ENCODE assay signal across 1 cellular context in the genomic region with DNA sequence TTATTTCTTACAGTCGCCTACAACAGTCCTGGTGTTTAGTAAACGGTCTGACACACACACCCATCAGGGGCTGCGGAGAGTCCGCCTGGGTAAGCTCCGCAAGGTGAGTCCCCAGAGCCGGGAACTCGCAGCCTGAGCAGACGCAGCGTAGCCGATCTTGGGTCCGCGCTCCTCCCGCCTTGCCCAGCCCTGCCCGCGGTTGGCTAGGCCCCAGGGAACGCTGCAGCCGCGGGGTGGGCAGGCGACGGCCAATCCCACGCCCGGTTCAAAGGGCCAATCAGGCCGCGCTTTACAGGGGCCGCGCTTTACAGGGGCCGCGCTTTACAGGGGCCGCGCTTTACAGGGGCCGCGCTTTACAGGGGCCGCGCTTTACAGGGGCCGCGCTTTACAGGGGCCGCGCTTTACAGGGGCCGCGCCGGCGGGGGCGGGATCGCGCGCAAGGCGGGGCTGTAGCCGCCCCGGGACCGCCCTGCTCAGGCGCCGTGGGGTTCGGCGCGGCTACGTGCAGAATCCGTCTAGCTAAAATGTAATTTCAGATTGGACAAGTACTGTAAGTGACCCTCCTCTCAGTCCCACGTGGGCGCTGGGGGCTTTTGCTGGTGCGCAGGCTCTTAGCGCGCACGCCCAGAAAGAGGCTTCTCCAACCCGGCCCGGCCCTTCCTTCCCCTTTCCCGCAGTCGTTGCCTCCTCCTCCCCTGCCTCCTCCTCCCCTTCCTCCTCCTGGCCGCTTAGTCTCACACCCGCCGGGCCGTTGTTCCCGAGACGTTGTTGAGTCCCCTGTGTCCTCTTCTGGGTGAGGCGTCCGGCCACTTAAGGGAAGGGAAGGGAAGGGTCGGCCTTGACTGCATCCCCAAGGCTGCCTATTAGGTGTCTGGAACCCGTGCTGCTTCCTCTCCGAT.
A peak's percentile ranks its signal among the peaks of the same experiment; 100 is the strongest.
TF ChIP-seq lines count a peak whose summit lies in the region.

A gene with protein sequence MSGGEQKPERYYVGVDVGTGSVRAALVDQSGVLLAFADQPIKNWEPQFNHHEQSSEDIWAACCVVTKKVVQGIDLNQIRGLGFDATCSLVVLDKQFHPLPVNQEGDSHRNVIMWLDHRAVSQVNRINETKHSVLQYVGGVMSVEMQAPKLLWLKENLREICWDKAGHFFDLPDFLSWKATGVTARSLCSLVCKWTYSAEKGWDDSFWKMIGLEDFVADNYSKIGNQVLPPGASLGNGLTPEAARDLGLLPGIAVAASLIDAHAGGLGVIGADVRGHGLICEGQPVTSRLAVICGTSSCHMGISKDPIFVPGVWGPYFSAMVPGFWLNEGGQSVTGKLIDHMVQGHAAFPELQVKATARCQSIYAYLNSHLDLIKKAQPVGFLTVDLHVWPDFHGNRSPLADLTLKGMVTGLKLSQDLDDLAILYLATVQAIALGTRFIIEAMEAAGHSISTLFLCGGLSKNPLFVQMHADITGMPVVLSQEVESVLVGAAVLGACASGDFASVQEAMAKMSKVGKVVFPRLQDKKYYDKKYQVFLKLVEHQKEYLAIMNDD (plus strand): TSS at position 737 of the 899 bp plus-strand sequence. CDS start 24,456 bp downstream, outside the sequence.

TF ChIP-seq in K562, 482 proteins besides CTCF, POLR2A, EP300 and RAD21 (continued from another document and continues in another):
- TF ChIP-seq ATF1 (CRISPR knock-in tag; IDR thresholded peaks at IDR 0.05) (no peak), ATF1 (tag; IDR thresholded peaks at IDR 0.05) (peak; percentile 68), HNRNPLL (IDR thresholded peaks at IDR 0.05; ENCODE audit: low read depth, low read length, poor library complexity, severe bottlenecking) (peak; percentile 87), ZBTB7A (IDR thresholded peaks at IDR 0.05; ENCODE audit: borderline replicate concordance, control insufficient read depth, low read depth, low read length) (peak; percentile 57; the same call in 1 of the 2 replicates), SP1 (CRISPR knock-in tag; IDR thresholded peaks at IDR 0.05) (peak; percentile 61; the same call in 1 of the 2 replicates), ZNF589 (CRISPR knock-in tag; IDR thresholded peaks at IDR 0.05; ENCODE audit: low read depth) (peak; percentile 94), MTA3 (IDR thresholded peaks at IDR 0.05; ENCODE audit: borderline replicate concordance) (peak; percentile 29; the same call in 1 of the 2 replicates), POLR2G (IDR thresholded peaks at IDR 0.05; ENCODE audit: low read depth, low read length) (peak; percentile 84), FIP1L1 (IDR thresholded peaks at IDR 0.05; ENCODE audit: low read depth, low read length, poor library complexity, severe bottlenecking) (peak; percentile 60), TCF3 (CRISPR knock-in tag; IDR thresholded peaks at IDR 0.05) (0 out of 2 replicates have a peak, but pooled peaks have one; percentile 4), ZNF584 (CRISPR knock-in tag; IDR thresholded peaks at IDR 0.05; ENCODE audit: low read depth) (peak; percentile 91; the same call in 1 of the 2 replicates), ETV1 (tag; conservative IDR thresholded peaks at IDR 0.05; ENCODE audit: low read depth) (no peak), ZFP36 (IDR thresholded peaks at IDR 0.05; ENCODE audit: low read depth, low read length, partially characterized antibody) (peak; percentile 16), NCOA1 (IDR thresholded peaks at IDR 0.05; ENCODE audit: low read depth) (no peak), ZKSCAN8 (CRISPR knock-in tag; IDR thresholded peaks at IDR 0.05) (peak; percentile 63; the same call in 1 of the 2 replicates), STAG1 (CRISPR knock-in tag; IDR thresholded peaks at IDR 0.05; ENCODE audit: borderline replicate concordance) (no peak), NRF1 (conservative IDR thresholded peaks at IDR 0.05 in 1 of 2, IDR thresholded peaks at IDR 0.05 in 1 of 2) (peak; percentile 95), SPI1 (IDR thresholded peaks at IDR 0.05; ENCODE audit: borderline replicate concordance, low read depth, low read length) (peak; percentile 37; the same call in 1 of the 2 replicates), ZNF263 (CRISPR knock-in tag; IDR thresholded peaks at IDR 0.05; ENCODE audit: borderline replicate concordance) (peak; percentile 100), ZNF431 (CRISPR knock-in tag; IDR thresholded peaks at IDR 0.05) (no peak), DMBX1 (CRISPR knock-in tag; IDR thresholded peaks at IDR 0.05; ENCODE audit: borderline replicate concordance) (0 out of 2 replicates have a peak, but pooled peaks have one; percentile 72), SMARCC2 (IDR thresholded peaks at IDR 0.05; ENCODE audit: low read depth) (no peak), KLF13 (tag; IDR thresholded peaks at IDR 0.05; ENCODE audit: borderline replicate concordance, low read depth) (0 out of 2 replicates have a peak, but pooled peaks have one; percentile 14), NFYB (IDR thresholded peaks at IDR 0.05; ENCODE audit: extremely low read depth, insufficient read length) (no peak), POLR2H (tag; IDR thresholded peaks at IDR 0.05; ENCODE audit: low read depth) (peak; percentile 85), BCL6 (CRISPR knock-in tag; IDR thresholded peaks at IDR 0.05) (no peak), DNMT1 (IDR thresholded peaks at IDR 0.05) (0 out of 2 replicates have a peak, but pooled peaks have one; percentile 18), ETV5 (CRISPR knock-in tag; IDR thresholded peaks at IDR 0.05; ENCODE audit: low read depth) (peak; percentile 11; the same call in 1 of the 2 replicates), KLF10 (CRISPR knock-in tag; IDR thresholded peaks at IDR 0.05) (peak; percentile 71; the same call in 1 of the 2 replicates), ZFX (CRISPR knock-in tag; IDR thresholded peaks at IDR 0.05) (peak; percentile 93), HDAC1 (IDR thresholded peaks at IDR 0.05) (peak in 1 of 2 experiments; percentile 32; a peak in 1 of 4 replicates), KLF16 (IDR thresholded peaks at IDR 0.05) (no peak), BACH1 (tag; IDR thresholded peaks at IDR 0.05) (peak; percentile 70; the same call in 1 of the 2 replicates), CREB1 (IDR thresholded peaks at IDR 0.05) (no peak; the same call in 1 of the 2 replicates), CREB1 (CRISPR knock-in tag; IDR thresholded peaks at IDR 0.05) (peak; percentile 14; the same call in 1 of the 2 replicates), CBFB (CRISPR knock-in tag; IDR thresholded peaks at IDR 0.05) (peak; percentile 75), RAD51 (IDR thresholded peaks at IDR 0.05; ENCODE audit: borderline replicate concordance, low read depth) (peak; percentile 56), ZNF316 (IDR thresholded peaks at IDR 0.05) (no peak), NFIC (IDR thresholded peaks at IDR 0.05) (peak; percentile 57), MAZ (CRISPR knock-in tag; conservative IDR thresholded peaks at IDR 0.05 in 1 of 2, IDR thresholded peaks at IDR 0.05 in 1 of 2) (peak; percentile 33 to 67; a peak in 1 of 4 replicates)
- TF ChIP-seq, protein P1, sequence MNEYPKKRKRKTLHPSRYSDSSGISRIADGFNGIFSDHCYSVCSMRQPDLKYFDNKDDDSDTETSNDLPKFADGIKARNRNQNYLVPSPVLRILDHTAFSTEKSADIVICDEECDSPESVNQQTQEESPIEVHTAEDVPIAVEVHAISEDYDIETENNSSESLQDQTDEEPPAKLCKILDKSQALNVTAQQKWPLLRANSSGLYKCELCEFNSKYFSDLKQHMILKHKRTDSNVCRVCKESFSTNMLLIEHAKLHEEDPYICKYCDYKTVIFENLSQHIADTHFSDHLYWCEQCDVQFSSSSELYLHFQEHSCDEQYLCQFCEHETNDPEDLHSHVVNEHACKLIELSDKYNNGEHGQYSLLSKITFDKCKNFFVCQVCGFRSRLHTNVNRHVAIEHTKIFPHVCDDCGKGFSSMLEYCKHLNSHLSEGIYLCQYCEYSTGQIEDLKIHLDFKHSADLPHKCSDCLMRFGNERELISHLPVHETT (CRISPR knock-in tag; conservative IDR thresholded peaks at IDR 0.05 in 1 of 2, IDR thresholded peaks at IDR 0.05 in 1 of 2) = peak in 1 of 2 experiments; percentile 90; a peak in 2 of 4 replicates
- TF ChIP-seq, protein P2, sequence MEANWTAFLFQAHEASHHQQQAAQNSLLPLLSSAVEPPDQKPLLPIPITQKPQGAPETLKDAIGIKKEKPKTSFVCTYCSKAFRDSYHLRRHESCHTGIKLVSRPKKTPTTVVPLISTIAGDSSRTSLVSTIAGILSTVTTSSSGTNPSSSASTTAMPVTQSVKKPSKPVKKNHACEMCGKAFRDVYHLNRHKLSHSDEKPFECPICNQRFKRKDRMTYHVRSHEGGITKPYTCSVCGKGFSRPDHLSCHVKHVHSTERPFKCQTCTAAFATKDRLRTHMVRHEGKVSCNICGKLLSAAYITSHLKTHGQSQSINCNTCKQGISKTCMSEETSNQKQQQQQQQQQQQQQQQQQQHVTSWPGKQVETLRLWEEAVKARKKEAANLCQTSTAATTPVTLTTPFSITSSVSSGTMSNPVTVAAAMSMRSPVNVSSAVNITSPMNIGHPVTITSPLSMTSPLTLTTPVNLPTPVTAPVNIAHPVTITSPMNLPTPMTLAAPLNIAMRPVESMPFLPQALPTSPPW (CRISPR knock-in tag; IDR thresholded peaks at IDR 0.05) = peak; percentile 87
- TF ChIP-seq, protein P3, sequence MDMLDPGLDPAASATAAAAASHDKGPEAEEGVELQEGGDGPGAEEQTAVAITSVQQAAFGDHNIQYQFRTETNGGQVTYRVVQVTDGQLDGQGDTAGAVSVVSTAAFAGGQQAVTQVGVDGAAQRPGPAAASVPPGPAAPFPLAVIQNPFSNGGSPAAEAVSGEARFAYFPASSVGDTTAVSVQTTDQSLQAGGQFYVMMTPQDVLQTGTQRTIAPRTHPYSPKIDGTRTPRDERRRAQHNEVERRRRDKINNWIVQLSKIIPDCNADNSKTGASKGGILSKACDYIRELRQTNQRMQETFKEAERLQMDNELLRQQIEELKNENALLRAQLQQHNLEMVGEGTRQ (CRISPR knock-in tag; IDR thresholded peaks at IDR 0.05) = peak; percentile 79
- TF ChIP-seq, protein P4, sequence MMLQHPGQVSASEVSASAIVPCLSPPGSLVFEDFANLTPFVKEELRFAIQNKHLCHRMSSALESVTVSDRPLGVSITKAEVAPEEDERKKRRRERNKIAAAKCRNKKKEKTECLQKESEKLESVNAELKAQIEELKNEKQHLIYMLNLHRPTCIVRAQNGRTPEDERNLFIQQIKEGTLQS (IDR thresholded peaks at IDR 0.05) = no peak
- TF ChIP-seq, protein P4 (CRISPR knock-in tag; conservative IDR thresholded peaks at IDR 0.05) = 0 out of 2 replicates have a peak, but pooled peaks have one; percentile 48
- TF ChIP-seq, protein P5, sequence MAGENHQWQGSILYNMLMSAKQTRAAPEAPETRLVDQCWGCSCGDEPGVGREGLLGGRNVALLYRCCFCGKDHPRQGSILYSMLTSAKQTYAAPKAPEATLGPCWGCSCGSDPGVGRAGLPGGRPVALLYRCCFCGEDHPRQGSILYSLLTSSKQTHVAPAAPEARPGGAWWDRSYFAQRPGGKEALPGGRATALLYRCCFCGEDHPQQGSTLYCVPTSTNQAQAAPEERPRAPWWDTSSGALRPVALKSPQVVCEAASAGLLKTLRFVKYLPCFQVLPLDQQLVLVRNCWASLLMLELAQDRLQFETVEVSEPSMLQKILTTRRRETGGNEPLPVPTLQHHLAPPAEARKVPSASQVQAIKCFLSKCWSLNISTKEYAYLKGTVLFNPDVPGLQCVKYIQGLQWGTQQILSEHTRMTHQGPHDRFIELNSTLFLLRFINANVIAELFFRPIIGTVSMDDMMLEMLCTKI (IDR thresholded peaks at IDR 0.05; ENCODE audit: partially characterized antibody) = no peak
- TF ChIP-seq, protein P6, sequence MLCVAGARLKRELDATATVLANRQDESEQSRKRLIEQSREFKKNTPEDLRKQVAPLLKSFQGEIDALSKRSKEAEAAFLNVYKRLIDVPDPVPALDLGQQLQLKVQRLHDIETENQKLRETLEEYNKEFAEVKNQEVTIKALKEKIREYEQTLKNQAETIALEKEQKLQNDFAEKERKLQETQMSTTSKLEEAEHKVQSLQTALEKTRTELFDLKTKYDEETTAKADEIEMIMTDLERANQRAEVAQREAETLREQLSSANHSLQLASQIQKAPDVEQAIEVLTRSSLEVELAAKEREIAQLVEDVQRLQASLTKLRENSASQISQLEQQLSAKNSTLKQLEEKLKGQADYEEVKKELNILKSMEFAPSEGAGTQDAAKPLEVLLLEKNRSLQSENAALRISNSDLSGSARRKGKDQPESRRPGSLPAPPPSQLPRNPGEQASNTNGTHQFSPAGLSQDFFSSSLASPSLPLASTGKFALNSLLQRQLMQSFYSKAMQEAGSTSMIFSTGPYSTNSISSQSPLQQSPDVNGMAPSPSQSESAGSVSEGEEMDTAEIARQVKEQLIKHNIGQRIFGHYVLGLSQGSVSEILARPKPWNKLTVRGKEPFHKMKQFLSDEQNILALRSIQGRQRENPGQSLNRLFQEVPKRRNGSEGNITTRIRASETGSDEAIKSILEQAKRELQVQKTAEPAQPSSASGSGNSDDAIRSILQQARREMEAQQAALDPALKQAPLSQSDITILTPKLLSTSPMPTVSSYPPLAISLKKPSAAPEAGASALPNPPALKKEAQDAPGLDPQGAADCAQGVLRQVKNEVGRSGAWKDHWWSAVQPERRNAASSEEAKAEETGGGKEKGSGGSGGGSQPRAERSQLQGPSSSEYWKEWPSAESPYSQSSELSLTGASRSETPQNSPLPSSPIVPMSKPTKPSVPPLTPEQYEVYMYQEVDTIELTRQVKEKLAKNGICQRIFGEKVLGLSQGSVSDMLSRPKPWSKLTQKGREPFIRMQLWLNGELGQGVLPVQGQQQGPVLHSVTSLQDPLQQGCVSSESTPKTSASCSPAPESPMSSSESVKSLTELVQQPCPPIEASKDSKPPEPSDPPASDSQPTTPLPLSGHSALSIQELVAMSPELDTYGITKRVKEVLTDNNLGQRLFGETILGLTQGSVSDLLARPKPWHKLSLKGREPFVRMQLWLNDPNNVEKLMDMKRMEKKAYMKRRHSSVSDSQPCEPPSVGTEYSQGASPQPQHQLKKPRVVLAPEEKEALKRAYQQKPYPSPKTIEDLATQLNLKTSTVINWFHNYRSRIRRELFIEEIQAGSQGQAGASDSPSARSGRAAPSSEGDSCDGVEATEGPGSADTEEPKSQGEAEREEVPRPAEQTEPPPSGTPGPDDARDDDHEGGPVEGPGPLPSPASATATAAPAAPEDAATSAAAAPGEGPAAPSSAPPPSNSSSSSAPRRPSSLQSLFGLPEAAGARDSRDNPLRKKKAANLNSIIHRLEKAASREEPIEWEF (CRISPR knock-in tag; IDR thresholded peaks at IDR 0.05) = 0 out of 2 replicates have a peak, but pooled peaks have one; percentile 70
- TF ChIP-seq, protein P7, sequence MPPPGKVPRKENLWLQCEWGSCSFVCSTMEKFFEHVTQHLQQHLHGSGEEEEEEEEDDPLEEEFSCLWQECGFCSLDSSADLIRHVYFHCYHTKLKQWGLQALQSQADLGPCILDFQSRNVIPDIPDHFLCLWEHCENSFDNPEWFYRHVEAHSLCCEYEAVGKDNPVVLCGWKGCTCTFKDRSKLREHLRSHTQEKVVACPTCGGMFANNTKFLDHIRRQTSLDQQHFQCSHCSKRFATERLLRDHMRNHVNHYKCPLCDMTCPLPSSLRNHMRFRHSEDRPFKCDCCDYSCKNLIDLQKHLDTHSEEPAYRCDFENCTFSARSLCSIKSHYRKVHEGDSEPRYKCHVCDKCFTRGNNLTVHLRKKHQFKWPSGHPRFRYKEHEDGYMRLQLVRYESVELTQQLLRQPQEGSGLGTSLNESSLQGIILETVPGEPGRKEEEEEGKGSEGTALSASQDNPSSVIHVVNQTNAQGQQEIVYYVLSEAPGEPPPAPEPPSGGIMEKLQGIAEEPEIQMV (tag; conservative IDR thresholded peaks at IDR 0.05; ENCODE audit: low read depth) = no peak
